Comparison of ENCODE assay signal across 1 cellular context in genomic region chr3:16357698-16358097, GRCh38.
TF ChIP-seq lines count a peak whose summit lies in the region.

No MANE protein-coding gene starts in this region.

TF ChIP-seq in endothelial cell of umbilical vein, 7 proteins besides CTCF, POLR2A, EP300 and RAD21 (continued from another document):
- TF ChIP-seq, protein P1, sequence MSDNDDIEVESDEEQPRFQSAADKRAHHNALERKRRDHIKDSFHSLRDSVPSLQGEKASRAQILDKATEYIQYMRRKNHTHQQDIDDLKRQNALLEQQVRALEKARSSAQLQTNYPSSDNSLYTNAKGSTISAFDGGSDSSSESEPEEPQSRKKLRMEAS (IDR thresholded peaks at IDR 0.05; ENCODE audit: insufficient read depth, insufficient read length): no peak
